In genomic region chr19:15317392-15318011, GRCh38 we compare ENCODE assay signal across 12 cellular contexts. TPM values are rescaled to one million over a fixed set of nuclear protein-coding genes. Genes with fewer than 3 reads are reported as not detected.
DNase-seq lines count a peak whose midpoint lies in the region; ATAC-seq and TF ChIP-seq lines count a peak whose summit lies in the region.
"Had no signal": no experiment of that assay in that cellular context is flagged by ENCODE, and none has a peak within 500 bp of the region (broad histone marks: within the 10 kb centered on the region; RNA-seq: fewer than 3 reads in every experiment).

No MANE protein-coding gene starts in this region.

- peaks cover 4% of the 10 kb centered on the region for H3K27me3 Mint-ChIP-seq in CD4-positive, CD25-positive, alpha-beta regulatory T cell

- H2AFZ ChIP-seq in osteoblast (ENCODE audit: low read length) = no peak overlapping the region

- no peak for TF ChIP-seq EP300 in Ishikawa (IDR thresholded peaks at IDR 0.05; ENCODE audit: borderline replicate concordance)

- H3K27me3 ChIP-seq in CD4-positive, CD25-positive, alpha-beta regulatory T cell (ENCODE audit: control insufficient read depth, insufficient read depth, low read length) = no peaks in the 10 kb centered on the region
- H3K27me3 ChIP-seq in osteoblast (ENCODE audit: insufficient read depth, low read length) = no peaks in the 10 kb centered on the region

- peak overlapping the region; percentile 17 for H3K4me2 ChIP-seq in osteoblast (ENCODE audit: insufficient read depth, low read length)

- H3K4me1 Mint-ChIP-seq in CD4-positive, CD25-positive, alpha-beta regulatory T cell = peaks cover 42 to 96% (median 74%) of the 10 kb centered on the region in 4 donors

- H3K36me3 ChIP-seq in CD4-positive, CD25-positive, alpha-beta regulatory T cell (ENCODE audit: control insufficient read depth, insufficient read depth, low read length) = no peaks in the 10 kb centered on the region
- H3K36me3 ChIP-seq in osteoblast (ENCODE audit: insufficient read depth, low read length) = no peaks in the 10 kb centered on the region

- peaks cover 98% of the 10 kb centered on the region for H3K79me2 ChIP-seq in osteoblast (ENCODE audit: insufficient read depth, low read length)

- no peak for DNase-seq in CD4-positive, CD25-positive, alpha-beta regulatory T cell
- peak; percentile 87 for DNase-seq in choroid plexus epithelial cell (ENCODE audit: low read depth)
- no peak for DNase-seq in osteoblast (ENCODE audit: insufficient read length, low spot score, missing footprints)
- no peak for DNase-seq in pons (ENCODE audit: low spot score)
- DNase-seq in NAMALWA (ENCODE audit: low spot score) = no peak
- DNase-seq in C1 segment of cervical spinal cord (lab: John Stamatoyannopoulos, UW) = no peak
- DNase-seq: activated effector memory CD4-positive, alpha-beta T cell treated with Interleukin-2 at 50 U/mL for 16 hours; NCI-H2107; small intestine had no signal

- peak overlapping the region; percentile 37 for H3K27ac ChIP-seq in CD4-positive, CD25-positive, alpha-beta regulatory T cell (ENCODE audit: insufficient read depth, low read length, poor library complexity, severe bottlenecking)
- peak overlapping the region; percentile 61 for H3K27ac ChIP-seq in osteoblast (ENCODE audit: low read depth, low read length)
- H3K27ac ChIP-seq: SK-N-MC had no signal

- no peaks in the 10 kb centered on the region for H3K9me3 ChIP-seq in CD4-positive, CD25-positive, alpha-beta regulatory T cell (ENCODE audit: control insufficient read depth in 2 of 2, low read length in 2 of 2)
- no peaks in the 10 kb centered on the region for H3K9me3 ChIP-seq in osteoblast (ENCODE audit: low read depth, low read length)

- no peak for TF ChIP-seq CTCF in choroid plexus epithelial cell (conservative IDR thresholded peaks at IDR 0.05; ENCODE audit: low read depth, low read length)
- no peak for TF ChIP-seq CTCF in osteoblast (IDR thresholded peaks at IDR 0.05; ENCODE audit: extremely low read depth, low read depth, low read length)

- ATAC-seq in CD4-positive, CD25-positive, alpha-beta regulatory T cell (ENCODE audit: low read depth in 2 of 2) = no peak
- ATAC-seq in GM21825 (IDR thresholded peaks at IDR 0.05; ENCODE audit: unreplicated experiment) = no peak

- no peak for TF ChIP-seq RAD21 in Ishikawa (IDR thresholded peaks at IDR 0.05; ENCODE audit: low read depth)

- H3K9me3 Mint-ChIP-seq in CD4-positive, CD25-positive, alpha-beta regulatory T cell = no peaks in the 10 kb centered on the region

- H3K4me1 ChIP-seq in CD4-positive, CD25-positive, alpha-beta regulatory T cell (ENCODE audit: control insufficient read depth, insufficient read depth, low read length, poor library complexity, severe bottlenecking) = peaks cover 84% of the 10 kb centered on the region
- peaks cover 64% of the 10 kb centered on the region for H3K4me1 ChIP-seq in osteoblast (ENCODE audit: insufficient read depth, low read length)

- H3K4me3 Mint-ChIP-seq in CD4-positive, CD25-positive, alpha-beta regulatory T cell = peak overlapping the region; percentile 61 to 76 (median 73)

- peaks cover 90% of the 10 kb centered on the region for H4K20me1 ChIP-seq in osteoblast (ENCODE audit: insufficient read depth, low read length)

- H3K4me3 ChIP-seq in CD4-positive, CD25-positive, alpha-beta regulatory T cell (ENCODE audit: low read depth, low read length) = peak overlapping the region; percentile 49
- no peak overlapping the region for H3K4me3 ChIP-seq in choroid plexus epithelial cell (ENCODE audit: low read depth, low read length)
- no peak overlapping the region for H3K4me3 ChIP-seq in osteoblast (ENCODE audit: insufficient read depth, low read length)
- H3K4me3 ChIP-seq: SK-N-MC had no signal

- H3K27ac Mint-ChIP-seq in CD4-positive, CD25-positive, alpha-beta regulatory T cell = peak overlapping the region; percentile 47 to 91 (median 57)

- H3K36me3 Mint-ChIP-seq in CD4-positive, CD25-positive, alpha-beta regulatory T cell = peaks cover 12% of the 10 kb centered on the region

TF ChIP-seq in Ishikawa, 13 proteins besides CTCF, POLR2A, EP300 and RAD21:
- TF ChIP-seq ZBTB7A (IDR thresholded peaks at IDR 0.05; ENCODE audit: low read depth) (no peak), TEAD4 (IDR thresholded peaks at IDR 0.05) (peak; percentile 61; the same call in 1 of the 2 replicates)

RNA-seq across cellular contexts. Expression of gene BRD4, which starts 14.8 kb away (rescaled TPM):
- 168 TPM for total RNA-seq in CD4-positive, CD25-positive, alpha-beta regulatory T cell
- polyA plus RNA-seq in CD4-positive, CD25-positive, alpha-beta regulatory T cell = 10 to 100 TPM in 1 of 4 donors, 1 to 10 TPM in 3; 6.6 to 12.4 (median 9.3) TPM
- 25.0 and 25.7 TPM in 2 replicates for total RNA-seq in osteoblast
